Comparison of ENCODE assay signal across 17 cellular contexts in genomic region chr11:61499816-61500491, GRCh38. TPM values are rescaled to one million over a fixed set of nuclear protein-coding genes. Genes with fewer than 3 reads are reported as not detected.
DNase-seq lines count a peak whose midpoint lies in the region; ATAC-seq and TF ChIP-seq lines count a peak whose summit lies in the region.
"Had no signal": no experiment of that assay in that cellular context is flagged by ENCODE, and none has a peak within 500 bp of the region (broad histone marks: within the 10 kb centered on the region; RNA-seq: fewer than 3 reads in every experiment).

No MANE protein-coding gene starts in this region.

- 0 out of 2 replicates have a peak, but pooled peaks cover 2% of the 10 kb centered on the region for H3K4me1 ChIP-seq in H9 (ENCODE audit: insufficient read depth, low read length)
- H3K4me1 ChIP-seq in iPS-15b (ENCODE audit: control insufficient read depth, insufficient read depth, low read length): peaks cover 12% of the 10 kb centered on the region
- no peaks in the 10 kb centered on the region for H3K4me1 ChIP-seq in osteoblast (ENCODE audit: insufficient read depth, low read length)
- H3K4me1 ChIP-seq in PC-3 (ENCODE audit: insufficient read depth, low read length): peaks cover 5% of the 10 kb centered on the region; the same call in 1 of the 2 replicates

- H3K18ac ChIP-seq in H9 (ENCODE audit: insufficient read length, low read depth, low read length): no peak overlapping the region

- H2AFZ ChIP-seq in H9 (ENCODE audit: low read length) (no peak overlapping the region), osteoblast (ENCODE audit: low read length) (no peak overlapping the region), PC-3 (ENCODE audit: low read length) (no peak overlapping the region)

- no peaks in the 10 kb centered on the region for H3K23me2 ChIP-seq in H9 (ENCODE audit: insufficient read length, low read depth, low read length, poor library complexity, severe bottlenecking)

- H3K27ac ChIP-seq in H9 (ENCODE audit: insufficient read length, low read depth, low read length): no peak overlapping the region
- no peak overlapping the region for H3K27ac ChIP-seq in osteoblast (ENCODE audit: low read depth, low read length)
- H3K27ac ChIP-seq in PC-3 (ENCODE audit: low read length): no peak overlapping the region

- H3K27ac Mint-ChIP-seq in H9 (peak overlapping the region; percentile 14 to 36 (median 33); a peak in 3 of 7 replicates), WTC11 (peak overlapping the region; percentile 98)
- H3K27ac Mint-ChIP-seq: CD8-positive, alpha-beta memory T cell had no signal

- CTCF ChIA-PET in WTC11 (lab: Charles Lee) (interaction anchor here (0.7 to 6.3 kb wide), 11 partner anchors 9 to 67 kb away, joined by 3 to 56 read pairs (median 8); partner anchors contain the start of gene LRRC10B), PC-3 (lab: Charles Lee) (no interaction called here)

- H3K9ac ChIP-seq in H9 (ENCODE audit: extremely low read depth, insufficient read length, low read length) (no peak overlapping the region), iPS-15b (ENCODE audit: low read depth, low read length) (no peak overlapping the region), PC-3 (ENCODE audit: low read length) (no peak overlapping the region)

- ATAC-seq in WTC11 (peak; percentile 79), PC-3 (no peak)

- no peak overlapping the region for H3K4ac ChIP-seq in H9 (ENCODE audit: low read depth, low read length)

- H3K27me3 ChIP-seq in H9 (ENCODE audit: insufficient read depth, low read length) (no peaks in the 10 kb centered on the region), iPS-15b (ENCODE audit: control insufficient read depth, insufficient read depth, low read length) (peaks cover 7% of the 10 kb centered on the region), osteoblast (ENCODE audit: insufficient read depth, low read length) (peaks cover 11% of the 10 kb centered on the region), PC-3 (ENCODE audit: low read length) (no peaks in the 10 kb centered on the region)

- H3K36me3 ChIP-seq in iPS-15b (ENCODE audit: control insufficient read depth, insufficient read depth, low read length): no peaks in the 10 kb centered on the region
- no peaks in the 10 kb centered on the region for H3K36me3 ChIP-seq in osteoblast (ENCODE audit: insufficient read depth, low read length)
- H3K36me3 ChIP-seq in PC-3 (ENCODE audit: low read depth, low read length): no peaks in the 10 kb centered on the region

- H2BK15ac ChIP-seq in H9 (ENCODE audit: low read depth, low read length): no peak overlapping the region

- no peak overlapping the region for H4K91ac ChIP-seq in H9 (ENCODE audit: insufficient read length, low read depth, low read length)

- H3K4me1 Mint-ChIP-seq in H9 (peaks cover 24 to 43% of the 10 kb centered on the region in 2 experiments), WTC11 (peaks cover 46% of the 10 kb centered on the region)
- H3K4me1 Mint-ChIP-seq: CD8-positive, alpha-beta memory T cell had no signal

- H3K4me3 Mint-ChIP-seq in H9 (peak overlapping the region; percentile 9 to 70; a peak in 4 of 5 replicates), WTC11 (peak overlapping the region; percentile 47)
- H3K4me3 Mint-ChIP-seq: CD8-positive, alpha-beta memory T cell had no signal

- no peak overlapping the region for H4K8ac ChIP-seq in H9 (replicated peaks; ENCODE audit: insufficient read length, low read depth, low read length)

- H2BK120ac ChIP-seq in H9 (ENCODE audit: low read depth, low read length, poor library complexity, severe bottlenecking): no peak overlapping the region

- peaks cover 54% of the 10 kb centered on the region for H3K27me3 Mint-ChIP-seq in H9 (ENCODE audit: low read depth)
- H3K27me3 Mint-ChIP-seq in WTC11 (ENCODE audit: low read depth): peaks cover 3% of the 10 kb centered on the region

- TF ChIP-seq CTCF in H9 (conservative IDR thresholded peaks at IDR 0.05) (0 out of 3 replicates have a peak, but pooled peaks have one; percentile 15), WTC11 (IDR thresholded peaks at IDR 0.05) (no peak), osteoblast (IDR thresholded peaks at IDR 0.05; ENCODE audit: extremely low read depth, low read depth, low read length) (no peak), PC-3 (conservative IDR thresholded peaks at IDR 0.05; ENCODE audit: low read depth, low read length) (no peak)

- H3T11ph ChIP-seq in H9 (ENCODE audit: low read length): no peak overlapping the region

- H3K4me3 ChIP-seq in iPS-15b (ENCODE audit: low read depth, low read length): peak overlapping the region; percentile 30
- H3K4me3 ChIP-seq in osteoblast (ENCODE audit: insufficient read depth, low read length): no peak overlapping the region
- no peak overlapping the region for H3K4me3 ChIP-seq in PC-3 (ENCODE audit: low read length)

- WGBS in H9 (ENCODE audit: extremely low coverage, insufficient read length, low lambda C conversion rate): no CpG with 5 or more reads among the region's 12 CpGs

- H4K5ac ChIP-seq in H9 (ENCODE audit: insufficient read length, low read depth, low read length): no peak overlapping the region

- intact Hi-C loops in PC-3 (cut with micrococcal nuclease): no loop called here

- H3K14ac ChIP-seq in H9 (ENCODE audit: insufficient read depth, low read length): no peak overlapping the region

- no peaks in the 10 kb centered on the region for H3K9me2 ChIP-seq in PC-3 (replicated peaks; ENCODE audit: low read length)

- H2BK5ac ChIP-seq in H9 (ENCODE audit: insufficient read length, low read length): no peak overlapping the region

- no peak overlapping the region for H2BK20ac ChIP-seq in H9 (ENCODE audit: low read depth, low read length, poor library complexity, severe bottlenecking)

- H3K79me2 ChIP-seq in H9 (ENCODE audit: insufficient read depth, low read length) (no peaks in the 10 kb centered on the region), osteoblast (ENCODE audit: insufficient read depth, low read length) (no peaks in the 10 kb centered on the region), PC-3 (ENCODE audit: low read length) (no peaks in the 10 kb centered on the region)

- no TSS peak for BruUV-seq in PC-3 (replicated peaks; lab: Mats Ljungman, UMichigan)

- H3K9me3 ChIP-seq in H9 (ENCODE audit: control insufficient read depth, low read depth, low read length) (no peaks in the 10 kb centered on the region), iPS-15b (ENCODE audit: control insufficient read depth, insufficient read depth, low read length) (no peaks in the 10 kb centered on the region), osteoblast (ENCODE audit: low read depth, low read length) (no peaks in the 10 kb centered on the region), PC-3 (ENCODE audit: low read length) (no peaks in the 10 kb centered on the region)

- no peak overlapping the region for H2BK12ac ChIP-seq in H9 (ENCODE audit: insufficient read length, low read depth, low read length)

- DNase-seq in H9 (peak; percentile 64), WTC11 (ENCODE audit: low spot score) (no peak), osteoblast (ENCODE audit: insufficient read length, low spot score, missing footprints) (peak; percentile 55), DMS53 (lab: John Stamatoyannopoulos, UW) (no peak), PC-3 (no peak)
- no peak for DNase-seq in activated CD4-positive, alpha-beta T cell treated with anti-CD3 and anti-CD28 coated beads, Interleukin-2, amount 50 U/mL, for 4 hours
- DNase-seq: ACHN; C1 segment of cervical spinal cord; CD8-positive, alpha-beta memory T cell; DMS79; HCEC 1CT; KBM-7; NCI-H1105; NCI-H2081; Right ventricle myocardium superior had no signal

- no peaks in the 10 kb centered on the region for H3F3A ChIP-seq in PC-3 (ENCODE audit: low read length, unreplicated experiment)

- H4K20me1 ChIP-seq in H9 (ENCODE audit: control insufficient read depth, insufficient read depth, insufficient read length) (no peaks in the 10 kb centered on the region), osteoblast (ENCODE audit: insufficient read depth, low read length) (no peaks in the 10 kb centered on the region), PC-3 (ENCODE audit: low read length) (no peaks in the 10 kb centered on the region)

- no peak overlapping the region for H3K56ac ChIP-seq in H9 (ENCODE audit: insufficient read length, low read depth, low read length)

- no peaks in the 10 kb centered on the region for H3K36me3 Mint-ChIP-seq in H9 (ENCODE audit: insufficient read depth in 1 of 3, low read depth in 3 of 3)
- H3K36me3 Mint-ChIP-seq in WTC11: no peaks in the 10 kb centered on the region
- H3K36me3 Mint-ChIP-seq: CD8-positive, alpha-beta memory T cell had no signal

- no peaks in the 10 kb centered on the region; a peak in 1 of 5 replicates for H3K9me3 Mint-ChIP-seq in H9
- no peaks in the 10 kb centered on the region for H3K9me3 Mint-ChIP-seq in WTC11
- H3K9me3 Mint-ChIP-seq: CD8-positive, alpha-beta memory T cell had no signal

- no peak overlapping the region for H3K23ac ChIP-seq in H9 (ENCODE audit: insufficient read length, low read depth, low read length)

- no peaks in the 10 kb centered on the region for H3K79me1 ChIP-seq in H9 (ENCODE audit: insufficient read depth, low read depth, low read length, poor library complexity, severe bottlenecking)

- no peak overlapping the region for H2AK5ac ChIP-seq in H9 (ENCODE audit: insufficient read length, low read length)

- POLR2A ChIA-PET in WTC11 (lab: Charles Lee) (interaction anchor here (0.7 kb wide), 1 partner anchor 9 kb away, joined by 4 read pairs; the partner anchor contains the start of gene LRRC10B), PC-3 (lab: Charles Lee; ENCODE audit: unreplicated experiment) (no interaction called here)

- H3K4me2 ChIP-seq in H9 (ENCODE audit: insufficient read depth, insufficient read length, low read length) (peak overlapping the region; percentile 3), osteoblast (ENCODE audit: insufficient read depth, low read length) (no peak overlapping the region), PC-3 (ENCODE audit: low read length) (no peak overlapping the region)

TF ChIP-seq in WTC11, 78 proteins besides CTCF, POLR2A, EP300 and RAD21:
- TF ChIP-seq ZNF263 (CRISPR knock-in tag; IDR thresholded peaks at IDR 0.05; ENCODE audit: low read depth) (no peak), ZNF423 (CRISPR knock-in tag; IDR thresholded peaks at IDR 0.05) (peak; percentile 7; the same call in 1 of the 2 replicates), ZBTB21 (CRISPR knock-in tag; IDR thresholded peaks at IDR 0.05; ENCODE audit: borderline replicate concordance) (peak; percentile 58; the same call in 1 of the 2 replicates)
TF ChIP-seq in WTC11: peak in this region for 2.

RNA-seq across cellular contexts. Expression of gene LRRC10B, which starts 8.6 kb away (rescaled TPM):
- total RNA-seq in H9 (2021) (0.31 and 0.39 TPM in 2 replicates), WTC11 (2021) (1.1 to 1.5 TPM (median 1.3 TPM) in 3 replicates), osteoblast (under 0.01 TPM in 2 replicates), PC-3 (2014; rRNA removed) (0.55 TPM in 1 of 2 replicates, not detected in the other)
- total RNA-seq: CD8-positive, alpha-beta memory T cell; NCI-H460 had no signal

Comparison
In these comparisons a context has a peak if more than half of its experiments do, and no peak if none do; other contexts are left out.
1. DNase-seq: peak in H9 (single experiment) and osteoblast (single experiment); none in WTC11 (single experiment), DMS53 (single experiment), PC-3 (single experiment) and activated CD4-positive, alpha-beta T cell treated with anti-CD3 and anti-CD28 coated beads, Interleukin-2, amount 50 U/mL, for 4 hours (0 of 2).